Comparison of ENCODE assay signal across 34 cellular contexts in the genomic region with DNA sequence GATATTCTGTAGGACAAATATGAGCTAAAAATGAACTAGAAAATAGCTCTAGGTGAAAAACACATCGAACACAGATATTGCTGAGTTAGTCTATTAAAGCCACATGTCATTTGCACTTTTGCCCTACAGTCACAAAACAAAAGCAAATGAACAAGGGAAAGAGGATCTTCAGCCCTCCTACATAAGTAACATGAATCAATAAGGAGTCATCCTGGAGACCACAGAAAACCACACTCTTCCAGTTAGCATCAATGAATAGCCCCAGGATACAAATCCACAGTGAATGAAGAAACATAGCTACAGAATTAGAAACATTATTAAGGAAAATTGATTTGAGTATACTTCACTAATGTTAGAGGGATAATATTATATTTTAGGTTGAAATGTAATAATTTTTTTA.
DNase-seq lines count a peak whose midpoint lies in the region; ATAC-seq, FAIRE-seq and TF ChIP-seq lines count a peak whose summit lies in the region.
"Had no signal": no experiment of that assay in that cellular context is flagged by ENCODE, and none has a peak within 500 bp of the region (broad histone marks: within the 10 kb centered on the region; RNA-seq: fewer than 3 reads in every experiment).

No MANE protein-coding gene starts in this region.

- H3K4me3 Mint-ChIP-seq in HFFc6, result no peak overlapping the region
- no peak overlapping the region for H3K4me3 Mint-ChIP-seq in astrocyte (ENCODE audit: unreplicated experiment)
- H3K4me3 Mint-ChIP-seq: activated T-cell treated with anti-CD3 and anti-CD28 coated beads, Interleukin-2, amount 50 U/mL, for 72 hours; CD14-positive monocyte; IgD-negative memory B cell; neural progenitor cell; stimulated activated effector memory CD8-positive, alpha-beta T cell treated with anti-CD3 and anti-CD28 coated beads, Interleukin-12 subunit alpha, Interleukin-12 subunit beta, amount 100 ng/mL, for 72 hours had no signal

- TF ChIP-seq CTCF in AG09319 (IDR thresholded peaks at IDR 0.05; ENCODE audit: low read depth, low read length), result no peak
- no peak for TF ChIP-seq CTCF in HFFc6 (IDR thresholded peaks at IDR 0.05)
- TF ChIP-seq CTCF in astrocyte (IDR thresholded peaks at IDR 0.05; ENCODE audit: insufficient read depth, low read depth, low read length), result no peak
- TF ChIP-seq CTCF in foreskin keratinocyte (conservative IDR thresholded peaks at IDR 0.05), result no peak

- H3K27me3 ChIP-seq in astrocyte (ENCODE audit: insufficient read depth, low read length) (no peaks in the 10 kb centered on the region), foreskin keratinocyte (no peaks in the 10 kb centered on the region)
- H3K27me3 ChIP-seq: ascending aorta, esophagus muscularis mucosa, MG63, neural progenitor cell, suprapubic skin had no signal

- H3K4me1 ChIP-seq in astrocyte (ENCODE audit: insufficient read depth, low read length) (no peaks in the 10 kb centered on the region), foreskin keratinocyte (no peaks in the 10 kb centered on the region)
- H3K4me1 ChIP-seq: ascending aorta, neural progenitor cell, prostate gland had no signal

- FAIRE-seq in astrocyte (lab: Jason Lieb, UNC), result no peak
- FAIRE-seq: A549, D721Med, GM18507, urothelium cell line had no signal

- H3K9ac ChIP-seq in astrocyte (ENCODE audit: low read length), result no peak overlapping the region
- H3K9ac ChIP-seq: neural progenitor cell had no signal

- H3K79me2 ChIP-seq in astrocyte (ENCODE audit: insufficient read depth, low read length), result no peaks in the 10 kb centered on the region

- H3K27ac Mint-ChIP-seq in HFFc6 (no peak overlapping the region), astrocyte (ENCODE audit: unreplicated experiment) (no peak overlapping the region)
- H3K27ac Mint-ChIP-seq: activated T-cell treated with anti-CD3 and anti-CD28 coated beads, Interleukin-2, amount 50 U/mL, for 72 hours; CD14-positive monocyte; IgD-negative memory B cell; neural progenitor cell; stimulated activated effector memory CD8-positive, alpha-beta T cell treated with anti-CD3 and anti-CD28 coated beads, Interleukin-12 subunit alpha, Interleukin-12 subunit beta, amount 100 ng/mL, for 72 hours had no signal

- H3K36me3 Mint-ChIP-seq in HFFc6 (ENCODE audit: low read depth) (no peaks in the 10 kb centered on the region), astrocyte (ENCODE audit: low read depth, unreplicated experiment) (no peaks in the 10 kb centered on the region)
- H3K36me3 Mint-ChIP-seq: CD14-positive monocyte; IgD-negative memory B cell; stimulated activated effector memory CD8-positive, alpha-beta T cell treated with anti-CD3 and anti-CD28 coated beads, Interleukin-12 subunit alpha, Interleukin-12 subunit beta, amount 100 ng/mL, for 72 hours had no signal

- H3K4me1 Mint-ChIP-seq in HFFc6 (ENCODE audit: low read depth), result peaks cover 28% of the 10 kb centered on the region
- no peaks in the 10 kb centered on the region for H3K4me1 Mint-ChIP-seq in astrocyte (ENCODE audit: low read depth, unreplicated experiment)
- H3K4me1 Mint-ChIP-seq: CD14-positive monocyte; stimulated activated effector memory CD8-positive, alpha-beta T cell treated with anti-CD3 and anti-CD28 coated beads, Interleukin-12 subunit alpha, Interleukin-12 subunit beta, amount 100 ng/mL, for 72 hours had no signal

- no peak overlapping the region for H3K4me2 ChIP-seq in astrocyte (ENCODE audit: low read length)
- H3K4me2 ChIP-seq: A549, neural progenitor cell had no signal

- no peak overlapping the region for H3K4me3 ChIP-seq in astrocyte (ENCODE audit: insufficient read depth, low read depth, low read length)
- H3K4me3 ChIP-seq: A549, ascending aorta, esophagus muscularis mucosa, MG63, neural progenitor cell, prostate gland, skin epidermis, suprapubic skin had no signal

- H3K9me3 Mint-ChIP-seq in HFFc6, result no peaks in the 10 kb centered on the region
- H3K9me3 Mint-ChIP-seq in astrocyte (ENCODE audit: unreplicated experiment), result no peaks in the 10 kb centered on the region
- H3K9me3 Mint-ChIP-seq: CD14-positive monocyte, IgD-negative memory B cell, neural progenitor cell had no signal

- no peaks in the 10 kb centered on the region for H3K9me3 ChIP-seq in astrocyte (ENCODE audit: insufficient read depth, low read depth, low read length)
- H3K9me3 ChIP-seq: A549, ascending aorta, esophagus muscularis mucosa, MG63, prostate gland, suprapubic skin had no signal

- no peaks in the 10 kb centered on the region for H3K36me3 ChIP-seq in astrocyte (ENCODE audit: insufficient read depth, low read length)
- H3K36me3 ChIP-seq: ascending aorta, esophagus muscularis mucosa, MG63, prostate gland, suprapubic skin had no signal

- H2AFZ ChIP-seq in astrocyte (ENCODE audit: low read depth, low read length), result no peak overlapping the region
- H2AFZ ChIP-seq: neural progenitor cell had no signal

- H3K27me3 Mint-ChIP-seq in HFFc6 (ENCODE audit: insufficient read depth) (peaks cover 5% of the 10 kb centered on the region), astrocyte (ENCODE audit: low read depth, unreplicated experiment) (no peaks in the 10 kb centered on the region)

- H3K27ac ChIP-seq in astrocyte (ENCODE audit: low read depth, low read length) (no peak overlapping the region), foreskin keratinocyte (no peak overlapping the region)
- H3K27ac ChIP-seq: A549, ascending aorta, esophagus muscularis mucosa, HL-60, neural progenitor cell, prostate gland, skin epidermis, suprapubic skin had no signal

- DNase-seq in AG09319 (ENCODE audit: extremely low read depth, low read depth) (peak; percentile 37), HFFc6 (peak; percentile 59), astrocyte (ENCODE audit: low read depth) (peak; percentile 49), foreskin keratinocyte (peak; percentile 46 to 74), NCI-H510A treated with DMSO at 0.1 percent for 48 hours (lab: John Stamatoyannopoulos, UW) (no peak), cerebellar cortex (ENCODE audit: low spot score) (no peak)
- DNase-seq in activated naive CD4-positive, alpha-beta T cell treated with Interleukin-2 at 50 U/mL for 16 hours, result no peak
- DNase-seq: activated CD4-positive, alpha-beta T cell treated with anti-CD3 and anti-CD28 coated beads for 1 hour; activated naive CD4-positive, alpha-beta T cell treated with anti-CD3 and anti-CD28 coated beads, Interleukin-2, amount 50 U/mL, for 16 hours; activated T-cell treated with anti-CD3 and anti-CD28 coated beads, Interleukin-2, amount 50 U/mL, for 72 hours; effector CD4-positive, alpha-beta T cell; H7; left ventricle myocardium superior; MG63; NCI-H1436 treated with DMSO at 0.1 percent for 48 hours; NCI-H2171; NCI-H526 treated with DMSO at 0.1 percent for 48 hours; Right ventricle myocardium superior; stimulated activated CD4-positive, alpha-beta T cell treated with anti-CD3 and anti-CD28 coated beads, Interleukin-2, amount 100 ng/mL, for 24 hours had no signal

- H4K20me1 ChIP-seq in astrocyte (ENCODE audit: insufficient read depth, low read length), result no peaks in the 10 kb centered on the region

- ATAC-seq in foreskin keratinocyte (peak; percentile 96), HG02642 (IDR thresholded peaks at IDR 0.05; ENCODE audit: poor library complexity, unreplicated experiment) (no peak)
- ATAC-seq: A549; activated T-cell treated with anti-CD3 and anti-CD28 coated beads, Interleukin-2, amount 50 U/mL, for 72 hours; left ventricle myocardium superior; stimulated activated effector memory CD8-positive, alpha-beta T cell treated with anti-CD3 and anti-CD28 coated beads, Interleukin-12 subunit alpha, Interleukin-12 subunit beta, amount 100 ng/mL, for 72 hours had no signal

Comparison
In these comparisons a context has a peak if more than half of its experiments do, and no peak if none do; other contexts are left out.
1. DNase-seq: peak in AG09319 (single experiment), HFFc6 (single experiment), astrocyte (single experiment) and foreskin keratinocyte (2 of 2); none in activated naive CD4-positive, alpha-beta T cell treated with Interleukin-2 at 50 U/mL for 16 hours (single experiment), NCI-H510A treated with DMSO at 0.1 percent for 48 hours (single experiment) and cerebellar cortex (single experiment).